22 cellular contexts compared by ENCODE assay signal in genomic region chr2:148530350-148530749, GRCh38.
"Had no signal": no experiment of that assay in that cellular context is flagged by ENCODE, and none has a peak within 500 bp of the region (broad histone marks: within the 10 kb centered on the region; RNA-seq: fewer than 3 reads in every experiment).

No MANE protein-coding gene starts in this region.

- ATAC-seq: activated CD4-positive, alpha-beta T cell treated with anti-CD3 and anti-CD28 coated beads for 36 hours; esophagus mucosa; gastroesophageal sphincter; mucosa of descending colon; pancreas; stimulated activated naive CD8-positive, alpha-beta T cell treated with anti-CD3 and anti-CD28 coated beads, Interleukin-15, Interleukin-2, amounts not matched to agents 100 U/mL and 50 U/mL, for 24 hours had no signal

- H3K4me1 ChIP-seq: pancreas, sigmoid colon, transverse colon, uterus had no signal

- H3K27ac ChIP-seq: gastroesophageal sphincter, heart left ventricle, pancreas, sigmoid colon, spleen, transverse colon, uterus had no signal

- FAIRE-seq: pancreas had no signal

- H3K4me3 Mint-ChIP-seq: activated CD4-positive, alpha-beta T cell treated with anti-CD3 and anti-CD28 coated beads for 36 hours; activated naive CD4-positive, alpha-beta T cell treated with anti-CD3 and anti-CD28 coated beads for 36 hours; naive B cell had no signal

- DNase-seq: activated CD4-positive, alpha-beta T cell treated with anti-CD3 and anti-CD28 coated beads for 36 hours; activated CD4-positive, alpha-beta T cell treated with anti-CD3 and anti-CD28 coated beads, Interleukin-2, amount 50 U/mL, for 48 hours; activated naive CD4-positive, alpha-beta T cell treated with anti-CD3 and anti-CD28 coated beads for 36 hours; cerebellar nuclear complex; cortex of kidney; effector CD8-positive, alpha-beta T cell; heart left ventricle; kidney glomerular epithelial cell; mesenchymal stem cell; mucosa of descending colon; naive B cell; pancreas; sigmoid colon; SK-N-SH; spleen; stimulated activated naive CD8-positive, alpha-beta T cell treated with anti-CD3 and anti-CD28 coated beads, Interleukin-15, Interleukin-2, amounts not matched to agents 100 U/mL and 50 U/mL, for 24 hours; substantia nigra; transverse colon; uterus had no signal

- H3K27me3 Mint-ChIP-seq: activated CD4-positive, alpha-beta T cell treated with anti-CD3 and anti-CD28 coated beads for 36 hours; naive B cell had no signal

- H3K9me3 Mint-ChIP-seq: activated naive CD4-positive, alpha-beta T cell treated with anti-CD3 and anti-CD28 coated beads for 36 hours; activated T-helper 2 cell treated with anti-CD3 and anti-CD28 coated beads, Interferon-gamma antibody, Interleukin-2, Interleukin-4, amounts not matched to agents 10 μg/mL and 5 μg/mL and 100 μg/mL, durations not matched to agents 14 hours and 24 hours and 36 hours; naive B cell had no signal

- H3K4me2 ChIP-seq: SK-N-SH had no signal

- H3K36me3 ChIP-seq: gastroesophageal sphincter, heart left ventricle, pancreas, sigmoid colon, spleen, transverse colon, uterus had no signal

- H3K27ac Mint-ChIP-seq: activated T-helper 2 cell treated with anti-CD3 and anti-CD28 coated beads, Interferon-gamma antibody, Interleukin-2, Interleukin-4, amounts not matched to agents 10 μg/mL and 5 μg/mL and 100 μg/mL, durations not matched to agents 14 hours and 24 hours and 36 hours; naive B cell had no signal

- H3K27me3 ChIP-seq: pancreas, spleen, transverse colon, uterus had no signal

- H3K9me3 ChIP-seq: gastroesophageal sphincter, heart left ventricle, mucosa of descending colon, pancreas, sigmoid colon, SK-N-SH, spleen, transverse colon, uterus had no signal

- H3K36me3 Mint-ChIP-seq: naive B cell had no signal

- H3K4me1 Mint-ChIP-seq: naive B cell had no signal

- H3K4me3 ChIP-seq: gastroesophageal sphincter, heart left ventricle, mucosa of descending colon, pancreas, sigmoid colon, spleen, transverse colon, uterus had no signal

- H3K9ac ChIP-seq: SK-N-SH had no signal
